In the genomic region with DNA sequence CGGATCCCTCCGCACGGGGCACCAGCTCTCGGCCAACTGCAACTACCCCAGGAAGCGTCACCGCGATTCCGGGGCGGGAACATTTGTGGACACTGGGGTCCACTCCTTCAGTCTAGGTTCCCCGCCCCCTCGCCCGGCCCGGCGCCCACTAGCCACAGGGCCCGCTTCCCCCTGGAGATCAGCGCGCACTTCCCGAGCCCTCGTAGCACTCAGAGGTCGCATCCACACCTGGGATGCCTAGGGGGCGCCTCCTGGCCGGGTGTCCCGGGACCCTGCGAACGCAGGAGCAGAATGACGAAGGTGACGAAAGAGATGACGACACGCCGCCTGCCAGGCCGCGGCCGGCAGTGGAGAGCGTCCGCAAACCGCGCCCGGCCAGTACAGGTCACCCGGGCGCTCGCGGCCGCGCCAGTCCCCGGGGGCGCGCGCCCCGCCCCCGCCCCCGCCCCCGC, we compare ENCODE assay signal across 1 cellular context.
A peak's percentile ranks its signal among the peaks of the same experiment; 100 is the strongest.
TF ChIP-seq lines count a peak whose summit lies in the region.

No MANE protein-coding gene starts in this region.

TF ChIP-seq in GM23338, 12 proteins besides CTCF, POLR2A, EP300 and RAD21 (continued from another document):
- TF ChIP-seq, protein P1, sequence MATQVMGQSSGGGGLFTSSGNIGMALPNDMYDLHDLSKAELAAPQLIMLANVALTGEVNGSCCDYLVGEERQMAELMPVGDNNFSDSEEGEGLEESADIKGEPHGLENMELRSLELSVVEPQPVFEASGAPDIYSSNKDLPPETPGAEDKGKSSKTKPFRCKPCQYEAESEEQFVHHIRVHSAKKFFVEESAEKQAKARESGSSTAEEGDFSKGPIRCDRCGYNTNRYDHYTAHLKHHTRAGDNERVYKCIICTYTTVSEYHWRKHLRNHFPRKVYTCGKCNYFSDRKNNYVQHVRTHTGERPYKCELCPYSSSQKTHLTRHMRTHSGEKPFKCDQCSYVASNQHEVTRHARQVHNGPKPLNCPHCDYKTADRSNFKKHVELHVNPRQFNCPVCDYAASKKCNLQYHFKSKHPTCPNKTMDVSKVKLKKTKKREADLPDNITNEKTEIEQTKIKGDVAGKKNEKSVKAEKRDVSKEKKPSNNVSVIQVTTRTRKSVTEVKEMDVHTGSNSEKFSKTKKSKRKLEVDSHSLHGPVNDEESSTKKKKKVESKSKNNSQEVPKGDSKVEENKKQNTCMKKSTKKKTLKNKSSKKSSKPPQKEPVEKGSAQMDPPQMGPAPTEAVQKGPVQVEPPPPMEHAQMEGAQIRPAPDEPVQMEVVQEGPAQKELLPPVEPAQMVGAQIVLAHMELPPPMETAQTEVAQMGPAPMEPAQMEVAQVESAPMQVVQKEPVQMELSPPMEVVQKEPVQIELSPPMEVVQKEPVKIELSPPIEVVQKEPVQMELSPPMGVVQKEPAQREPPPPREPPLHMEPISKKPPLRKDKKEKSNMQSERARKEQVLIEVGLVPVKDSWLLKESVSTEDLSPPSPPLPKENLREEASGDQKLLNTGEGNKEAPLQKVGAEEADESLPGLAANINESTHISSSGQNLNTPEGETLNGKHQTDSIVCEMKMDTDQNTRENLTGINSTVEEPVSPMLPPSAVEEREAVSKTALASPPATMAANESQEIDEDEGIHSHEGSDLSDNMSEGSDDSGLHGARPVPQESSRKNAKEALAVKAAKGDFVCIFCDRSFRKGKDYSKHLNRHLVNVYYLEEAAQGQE (IDR thresholded peaks at IDR 0.05; ENCODE audit: unreplicated experiment): no peak
- TF ChIP-seq NANOG (IDR thresholded peaks at IDR 0.05; ENCODE audit: borderline replicate concordance): no peak
- peak; percentile 41 for TF ChIP-seq POLR2AphosphoS5 (IDR thresholded peaks at IDR 0.05; ENCODE audit: low read depth)
- no peak for TF ChIP-seq ZNF114 (CRISPR knock-in tag; IDR thresholded peaks at IDR 0.05)
- TF ChIP-seq, protein P2, sequence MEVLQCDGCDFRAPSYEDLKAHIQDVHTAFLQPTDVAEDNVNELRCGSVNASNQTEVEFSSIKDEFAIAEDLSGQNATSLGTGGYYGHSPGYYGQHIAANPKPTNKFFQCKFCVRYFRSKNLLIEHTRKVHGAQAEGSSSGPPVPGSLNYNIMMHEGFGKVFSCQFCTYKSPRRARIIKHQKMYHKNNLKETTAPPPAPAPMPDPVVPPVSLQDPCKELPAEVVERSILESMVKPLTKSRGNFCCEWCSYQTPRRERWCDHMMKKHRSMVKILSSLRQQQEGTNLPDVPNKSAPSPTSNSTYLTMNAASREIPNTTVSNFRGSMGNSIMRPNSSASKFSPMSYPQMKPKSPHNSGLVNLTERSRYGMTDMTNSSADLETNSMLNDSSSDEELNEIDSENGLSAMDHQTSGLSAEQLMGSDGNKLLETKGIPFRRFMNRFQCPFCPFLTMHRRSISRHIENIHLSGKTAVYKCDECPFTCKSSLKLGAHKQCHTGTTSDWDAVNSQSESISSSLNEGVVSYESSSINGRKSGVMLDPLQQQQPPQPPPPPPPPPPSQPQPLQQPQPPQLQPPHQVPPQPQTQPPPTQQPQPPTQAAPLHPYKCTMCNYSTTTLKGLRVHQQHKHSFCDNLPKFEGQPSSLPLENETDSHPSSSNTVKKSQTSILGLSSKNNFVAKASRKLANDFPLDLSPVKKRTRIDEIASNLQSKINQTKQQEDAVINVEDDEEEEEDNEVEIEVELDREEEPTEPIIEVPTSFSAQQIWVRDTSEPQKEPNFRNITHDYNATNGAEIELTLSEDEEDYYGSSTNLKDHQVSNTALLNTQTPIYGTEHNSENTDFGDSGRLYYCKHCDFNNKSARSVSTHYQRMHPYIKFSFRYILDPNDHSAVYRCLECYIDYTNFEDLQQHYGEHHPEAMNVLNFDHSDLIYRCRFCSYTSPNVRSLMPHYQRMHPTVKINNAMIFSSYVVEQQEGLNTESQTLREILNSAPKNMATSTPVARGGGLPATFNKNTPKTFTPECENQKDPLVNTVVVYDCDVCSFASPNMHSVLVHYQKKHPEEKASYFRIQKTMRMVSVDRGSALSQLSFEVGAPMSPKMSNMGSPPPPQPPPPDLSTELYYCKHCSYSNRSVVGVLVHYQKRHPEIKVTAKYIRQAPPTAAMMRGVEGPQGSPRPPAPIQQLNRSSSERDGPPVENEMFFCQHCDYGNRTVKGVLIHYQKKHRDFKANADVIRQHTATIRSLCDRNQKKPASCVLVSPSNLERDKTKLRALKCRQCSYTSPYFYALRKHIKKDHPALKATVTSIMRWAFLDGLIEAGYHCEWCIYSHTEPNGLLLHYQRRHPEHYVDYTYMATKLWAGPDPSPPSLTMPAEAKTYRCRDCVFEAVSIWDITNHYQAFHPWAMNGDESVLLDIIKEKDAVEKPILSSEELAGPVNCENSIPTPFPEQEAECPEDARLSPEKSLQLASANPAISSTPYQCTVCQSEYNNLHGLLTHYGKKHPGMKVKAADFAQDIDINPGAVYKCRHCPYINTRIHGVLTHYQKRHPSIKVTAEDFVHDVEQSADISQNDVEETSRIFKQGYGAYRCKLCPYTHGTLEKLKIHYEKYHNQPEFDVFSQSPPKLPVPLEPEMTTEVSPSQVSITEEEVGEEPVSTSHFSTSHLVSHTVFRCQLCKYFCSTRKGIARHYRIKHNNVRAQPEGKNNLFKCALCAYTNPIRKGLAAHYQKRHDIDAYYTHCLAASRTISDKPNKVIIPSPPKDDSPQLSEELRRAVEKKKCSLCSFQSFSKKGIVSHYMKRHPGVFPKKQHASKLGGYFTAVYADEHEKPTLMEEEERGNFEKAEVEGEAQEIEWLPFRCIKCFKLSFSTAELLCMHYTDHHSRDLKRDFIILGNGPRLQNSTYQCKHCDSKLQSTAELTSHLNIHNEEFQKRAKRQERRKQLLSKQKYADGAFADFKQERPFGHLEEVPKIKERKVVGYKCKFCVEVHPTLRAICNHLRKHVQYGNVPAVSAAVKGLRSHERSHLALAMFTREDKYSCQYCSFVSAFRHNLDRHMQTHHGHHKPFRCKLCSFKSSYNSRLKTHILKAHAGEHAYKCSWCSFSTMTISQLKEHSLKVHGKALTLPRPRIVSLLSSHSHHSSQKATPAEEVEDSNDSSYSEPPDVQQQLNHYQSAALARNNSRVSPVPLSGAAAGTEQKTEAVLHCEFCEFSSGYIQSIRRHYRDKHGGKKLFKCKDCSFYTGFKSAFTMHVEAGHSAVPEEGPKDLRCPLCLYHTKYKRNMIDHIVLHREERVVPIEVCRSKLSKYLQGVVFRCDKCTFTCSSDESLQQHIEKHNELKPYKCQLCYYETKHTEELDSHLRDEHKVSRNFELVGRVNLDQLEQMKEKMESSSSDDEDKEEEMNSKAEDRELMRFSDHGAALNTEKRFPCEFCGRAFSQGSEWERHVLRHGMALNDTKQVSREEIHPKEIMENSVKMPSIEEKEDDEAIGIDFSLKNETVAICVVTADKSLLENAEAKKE (CRISPR knock-in tag; IDR thresholded peaks at IDR 0.05): no peak
- no peak; the same call in 1 of the 2 replicates for TF ChIP-seq ZNF331 (CRISPR knock-in tag; IDR thresholded peaks at IDR 0.05; ENCODE audit: low read depth)
- TF ChIP-seq CREB1 (CRISPR knock-in tag; IDR thresholded peaks at IDR 0.05; ENCODE audit: low read depth): peak; percentile 98
- no peak for TF ChIP-seq EZH2 (IDR thresholded peaks at IDR 0.05; ENCODE audit: low read depth, unreplicated experiment)
